In genomic region chr1:226920446-226920894, GRCh38 we compare ENCODE assay signal across 26 cellular contexts. TPM values are rescaled to one million over a fixed set of nuclear protein-coding genes. Genes with fewer than 3 reads are reported as not detected.
DNase-seq lines count a peak whose midpoint lies in the region; ATAC-seq and TF ChIP-seq lines count a peak whose summit lies in the region.
"Had no signal": no experiment of that assay in that cellular context is flagged by ENCODE, and none has a peak within 500 bp of the region (broad histone marks: within the 10 kb centered on the region; RNA-seq: fewer than 3 reads in every experiment).

No MANE protein-coding gene starts in this region.

- H3K79me1 ChIP-seq in trophoblast cell (ENCODE audit: low read length) = no peaks in the 10 kb centered on the region

- no peak overlapping the region for H3K18ac ChIP-seq in trophoblast cell (ENCODE audit: low read length)

- intact Hi-C loops in right cardiac atrium (cut with DNase I) (loop anchor here in 2 of 4 donors (5.0 kb wide), 1 partner anchor 67 kb away; no protein-coding TSS in a partner anchor), sciatic nerve (cut with DNase I) (no loop called here)

- no peaks in the 10 kb centered on the region for H3K9me3 ChIP-seq in right cardiac atrium (ENCODE audit: control insufficient read depth, low read length)
- no peaks in the 10 kb centered on the region for H3K9me3 ChIP-seq in trophoblast cell (ENCODE audit: insufficient read depth, low read depth, low read length)
- H3K9me3 ChIP-seq: tibial artery had no signal

- no peak overlapping the region for H3K4me2 ChIP-seq in trophoblast cell (ENCODE audit: low read length)
- H3K4me2 ChIP-seq: BLaER1 treated with 17β-estradiol and CSF1 and Interleukin-3, amounts not matched to agents 10 nM and 100 nM had no signal

- H3K27ac ChIP-seq in right cardiac atrium (ENCODE audit: low read length) = peak overlapping the region; percentile 98
- no peak overlapping the region for H3K27ac ChIP-seq in trophoblast cell (ENCODE audit: low read depth, low read length)
- H3K27ac ChIP-seq: BLaER1 treated with 17β-estradiol and CSF1 and Interleukin-3, amounts not matched to agents 10 nM and 100 nM; foreskin keratinocyte; parathyroid adenoma; tibial artery had no signal

- no peaks in the 10 kb centered on the region for H3K79me2 ChIP-seq in trophoblast cell (ENCODE audit: control insufficient read depth, insufficient read depth, low read length, poor library complexity)
- H3K79me2 ChIP-seq: parathyroid adenoma had no signal

- no peak overlapping the region for H3K9ac ChIP-seq in trophoblast cell (ENCODE audit: low read length)
- H3K9ac ChIP-seq: BLaER1 treated with 17β-estradiol and CSF1 and Interleukin-3, amounts not matched to agents 10 nM and 100 nM; parathyroid adenoma had no signal

- WGBS in right cardiac atrium = 43% methylated on average over 2 of the region's 2 CpGs
- whole genome bisulfite sequencing in trophoblast cell (ENCODE audit: extremely low coverage, insufficient coverage, insufficient read length) = no CpG with 5 or more reads among the region's 2 CpGs

- H3K27me3 ChIP-seq in right cardiac atrium (ENCODE audit: control insufficient read depth, insufficient read depth) (no peaks in the 10 kb centered on the region), trophoblast cell (ENCODE audit: insufficient read depth, low read length) (no peaks in the 10 kb centered on the region)
- H3K27me3 ChIP-seq: BLaER1 treated with 17β-estradiol and CSF1 and Interleukin-3, amounts not matched to agents 10 nM and 100 nM; foreskin keratinocyte; tibial artery had no signal

- no peak overlapping the region for H4K91ac ChIP-seq in trophoblast cell (ENCODE audit: low read depth, low read length)

- ATAC-seq in right cardiac atrium = peak; percentile 94
- peak; percentile 48 for ATAC-seq in sciatic nerve
- no peak for ATAC-seq in GM18517 (IDR thresholded peaks at IDR 0.05; ENCODE audit: unreplicated experiment)
- no peak for ATAC-seq in HG03175 (IDR thresholded peaks at IDR 0.05; ENCODE audit: unreplicated experiment)
- ATAC-seq in GM18502 (IDR thresholded peaks at IDR 0.05; ENCODE audit: poor library complexity, unreplicated experiment) = no peak
- ATAC-seq: esophagus mucosa; foreskin keratinocyte; HCT116; stimulated activated naive CD8-positive, alpha-beta T cell treated with anti-CD3 and anti-CD28 coated beads, Interleukin-15, amount 100 ng/mL, for 72 hours had no signal

- no peak overlapping the region for H4K12ac ChIP-seq in trophoblast cell (ENCODE audit: low read depth, low read length)

- H3K23ac ChIP-seq in trophoblast cell (ENCODE audit: low read length) = no peak overlapping the region

- H3K4me1 ChIP-seq in right cardiac atrium (ENCODE audit: control insufficient read depth, insufficient read depth, low read length) = peaks cover 11% of the 10 kb centered on the region
- no peaks in the 10 kb centered on the region for H3K4me1 ChIP-seq in trophoblast cell (ENCODE audit: control insufficient read depth in 1 of 2, insufficient read depth in 2 of 2, low read length in 2 of 2)
- H3K4me1 ChIP-seq: foreskin keratinocyte, parathyroid adenoma, tibial artery had no signal

- H3K14ac ChIP-seq in trophoblast cell (ENCODE audit: low read length) = no peak overlapping the region

- H3K4me3 ChIP-seq in fibroblast of villous mesenchyme (ENCODE audit: low read depth, low read length) (no peak overlapping the region), right cardiac atrium (ENCODE audit: low read length) (no peak overlapping the region), trophoblast cell (ENCODE audit: low read depth, low read length) (no peak overlapping the region)
- H3K4me3 ChIP-seq: BLaER1 treated with 17β-estradiol and CSF1 and Interleukin-3, amounts not matched to agents 10 nM and 100 nM; tibial artery had no signal

- H2AFZ ChIP-seq in trophoblast cell (ENCODE audit: insufficient read depth, low read length, poor library complexity) = no peak overlapping the region
- H2AFZ ChIP-seq: parathyroid adenoma had no signal

- H2BK5ac ChIP-seq in trophoblast cell (ENCODE audit: low read depth, low read length, poor library complexity) = no peak overlapping the region

- H4K8ac ChIP-seq in trophoblast cell (ENCODE audit: low read depth, low read length) = no peak overlapping the region

- H3K36me3 ChIP-seq in trophoblast cell (ENCODE audit: control insufficient read depth in 1 of 2, insufficient read depth in 2 of 2, low read length in 2 of 2) = no peaks in the 10 kb centered on the region
- H3K36me3 ChIP-seq: BLaER1 treated with 17β-estradiol and CSF1 and Interleukin-3, amounts not matched to agents 10 nM and 100 nM had no signal

- no peak overlapping the region for H2BK12ac ChIP-seq in trophoblast cell (ENCODE audit: low read length)

- H3K4ac ChIP-seq in trophoblast cell (ENCODE audit: low read depth, low read length) = no peak overlapping the region

- H2BK120ac ChIP-seq in trophoblast cell (ENCODE audit: insufficient read depth, low read length, poor library complexity) = no peak overlapping the region

- H2AK5ac ChIP-seq in trophoblast cell (ENCODE audit: low read length) = no peak overlapping the region

- DNase-seq in fibroblast of villous mesenchyme (ENCODE audit: low read depth) (peak; percentile 6), right cardiac atrium (peak; percentile 62 to 85 (median 83)), sciatic nerve (ENCODE audit: low spot score) (no peak), trophoblast cell (no peak)
- DNase-seq: activated B cell treated with CpG ODN at 0.5 μM for 24 hours; activated gamma-delta T cell; activated naive CD8-positive, alpha-beta T cell treated with anti-CD3 and anti-CD28 coated beads, Interleukin-2, amount 10 ng/mL, durations not matched to agents 7 days and 5 days; activated T-cell treated with anti-CD3 and anti-CD28 coated beads, Interleukin-2, amount 50 U/mL, for 24 hours; central memory CD4-positive, alpha-beta T cell; DMS153; foreskin keratinocyte; IMR-90; NCI-H2107; NCI-H446; NCI-H748 treated with DMSO at 0.1 percent for 48 hours; stimulated activated CD4-positive, alpha-beta T cell treated with anti-CD3 and anti-CD28 coated beads, Interleukin-12 subunit alpha, Interleukin-12 subunit beta, amount 100 ng/mL, for 4 hours; stimulated activated CD4-positive, alpha-beta T cell treated with anti-CD3 and anti-CD28 coated beads, Interleukin-2, amount 100 ng/mL, for 48 hours; stimulated activated naive CD8-positive, alpha-beta T cell treated with anti-CD3 and anti-CD28 coated beads, Interleukin-15, amount 100 ng/mL, for 72 hours had no signal

- TF ChIP-seq CTCF in fibroblast of villous mesenchyme (IDR thresholded peaks at IDR 0.05; ENCODE audit: insufficient read depth, low read depth, low read length) = no peak

RNA-seq across cellular contexts. Expression of gene COQ8A, which starts 19.6 kb away (rescaled TPM):
- 2.3 and 3.0 TPM in 2 replicates for total RNA-seq in fibroblast of villous mesenchyme
- 100 to 1,000 TPM; 130 to 238 (median 203) TPM for total RNA-seq in right cardiac atrium
- 198 TPM for polyA plus RNA-seq in right cardiac atrium
- total RNA-seq in sciatic nerve = 32.4 TPM
- polyA plus RNA-seq in trophoblast cell (2013) = 4.5 TPM in 2 replicates

RNA-seq across cellular contexts. Expression of gene PSEN2, which starts 50.1 kb away (rescaled TPM):
- total RNA-seq in fibroblast of villous mesenchyme (16.0 and 20.6 TPM in 2 replicates), right cardiac atrium (10 to 100 TPM; 17.2 to 25.8 (median 20.3) TPM), sciatic nerve (12.5 TPM)
- polyA plus RNA-seq in right cardiac atrium = 15.4 TPM
- polyA plus RNA-seq in trophoblast cell (2013) = 3.5 and 3.6 TPM in 2 replicates

Comparison
In these comparisons a context has a peak if more than half of its experiments do, and no peak if none do; other contexts are left out.
1. DNase-seq: peak in fibroblast of villous mesenchyme (single experiment) and right cardiac atrium (3 of 3); none in sciatic nerve (single experiment) and trophoblast cell (0 of 2).
2. ATAC-seq: peak in right cardiac atrium (2 of 2) and sciatic nerve (single experiment); none in GM18517 (single experiment), HG03175 (single experiment) and GM18502 (single experiment).